ENCODE assay signal across 29 cellular contexts in genomic region chr2:56626927-56627326, GRCh38.
"Had no signal": no experiment of that assay in that cellular context is flagged by ENCODE, and none has a peak within 500 bp of the region (broad histone marks: within the 10 kb centered on the region; RNA-seq: fewer than 3 reads in every experiment).

No MANE protein-coding gene starts in this region.

- H3K4me1 Mint-ChIP-seq: endodermal cell; mesothelial cell of epicardium; naive B cell; naive thymus-derived CD8-positive, alpha-beta T cell had no signal

- H3K4me1 ChIP-seq: esophagus squamous epithelium, gastrocnemius medialis, heart right ventricle, left lung, lower lobe of right lung had no signal

- H3K27me3 ChIP-seq: dorsolateral prefrontal cortex, esophagus squamous epithelium, gastrocnemius medialis, heart right ventricle, left lung had no signal

- H3K4me3 ChIP-seq: coronary artery, dorsolateral prefrontal cortex, esophagus squamous epithelium, gastrocnemius medialis, heart right ventricle, left lung, lower lobe of right lung, mucosa of descending colon had no signal

- H3K36me3 Mint-ChIP-seq: mesothelial cell of epicardium; naive B cell; naive thymus-derived CD8-positive, alpha-beta T cell had no signal

- ATAC-seq: esophagus mucosa; gastrocnemius medialis; heart right ventricle; left cardiac atrium; left lung; left ventricle myocardium superior; lower lobe of right lung; mucosa of descending colon; naive thymus-derived CD8-positive, alpha-beta T cell had no signal

- H3K36me3 ChIP-seq: esophagus squamous epithelium, gastrocnemius medialis, heart right ventricle, left lung, lower lobe of right lung had no signal

- H3K9me3 ChIP-seq: esophagus squamous epithelium, gastrocnemius medialis, lower lobe of right lung, mucosa of descending colon had no signal

- H3K27ac ChIP-seq: coronary artery, dorsolateral prefrontal cortex, epithelial cell of prostate, esophagus squamous epithelium, gastrocnemius medialis, heart right ventricle, left lung, lower lobe of right lung had no signal

- H3K27me3 Mint-ChIP-seq: naive B cell; naive thymus-derived CD8-positive, alpha-beta T cell had no signal

- FAIRE-seq: endometrium, islet of Langerhans, keratinocyte had no signal

- H3K27ac Mint-ChIP-seq: endodermal cell; mesothelial cell of epicardium; naive B cell; naive thymus-derived CD8-positive, alpha-beta T cell had no signal

- DNase-seq: dermis blood vessel endothelial cell; dorsolateral prefrontal cortex; effector CD4-positive, alpha-beta T cell; effector memory CD4-positive, alpha-beta T cell; endodermal cell; erythroblast; esophagus squamous epithelium; foreskin fibroblast; foreskin melanocyte; gastrocnemius medialis; glutamatergic neuron; head of caudate nucleus; heart right ventricle; hippocampal formation; left cardiac atrium; left lung; left ventricle myocardium superior; lower lobe of right lung; mesenchymal stem cell; mucosa of descending colon; naive B cell; naive thymus-derived CD8-positive, alpha-beta T cell had no signal

- H3K4me3 Mint-ChIP-seq: endodermal cell; mesothelial cell of epicardium; naive thymus-derived CD8-positive, alpha-beta T cell had no signal
